In genomic region chr2:156333951-156334495, GRCh38 we compare ENCODE assay signal across 8 cellular contexts. TPM values are rescaled to one million over a fixed set of nuclear protein-coding genes. Genes with fewer than 3 reads are reported as not detected.
A peak's percentile ranks its signal among the peaks of the same experiment; 100 is the strongest.
DNase-seq lines count a peak whose midpoint lies in the region; ATAC-seq and TF ChIP-seq lines count a peak whose summit lies in the region.

No MANE protein-coding gene starts in this region.

- no TSS peak for BruUV-seq in PC-9 (replicated peaks; lab: Mats Ljungman, UMichigan)

- peaks cover 4 to 42% of the 10 kb centered on the region in 2 donors for H3K36me3 Mint-ChIP-seq in CD4-positive, alpha-beta memory T cell
- H3K36me3 Mint-ChIP-seq in activated naive CD8-positive, alpha-beta T cell treated with anti-CD3 and anti-CD28 coated beads, Interleukin-2, amount 50 U/mL, for 24 hours (ENCODE audit: low read depth) = peaks cover 38% of the 10 kb centered on the region

- POLR2A ChIA-PET in CD4-positive, alpha-beta memory T cell (lab: Charles Lee; ENCODE audit: partially characterized antibody) = interaction anchor here (0.6 to 8.9 kb wide), 12 partner anchors 10 to 1543 kb away, joined by 3 to 136 read pairs (median 10); partner anchors contain the start of genes ACVR1 and GPD2
- POLR2A ChIA-PET in PC-9 (lab: Charles Lee; ENCODE audit: unreplicated experiment) = interaction anchor here (0.6 to 0.7 kb wide), 5 partner anchors 134 to 840 kb away, joined by 3 to 12 read pairs (median 6); no protein-coding TSS in a partner anchor

- intact Hi-C loops in CD4-positive, alpha-beta memory T cell (cut with micrococcal nuclease) = loop anchor here (1.0 to 10.0 kb wide), 5 partner anchors 8 to 1563 kb away; partner anchors contain the start of genes ACVR1, ACVR1C and CYTIP
- intact Hi-C loops in PC-9 (cut with micrococcal nuclease; ENCODE audit: unreplicated experiment) = loop anchor here (1.0 to 10.0 kb wide), 9 partner anchors 66 to 957 kb away; no protein-coding TSS in a partner anchor
- intact Hi-C loops in left ventricle myocardium superior (cut with micrococcal nuclease) = no loop called here
- intact Hi-C loops in prostate gland (cut with DNase I) = loop anchor here (2.0 to 5.0 kb wide), 3 partner anchors 65 to 253 kb away; partner anchors contain the start of gene GPD2

- H3K4me3 Mint-ChIP-seq in CD4-positive, alpha-beta memory T cell = peak overlapping the region; percentile 93 to 97 (median 97)
- peak overlapping the region; percentile 91 for H3K4me3 Mint-ChIP-seq in activated naive CD8-positive, alpha-beta T cell treated with anti-CD3 and anti-CD28 coated beads, Interleukin-2, amount 50 U/mL, for 24 hours

- H3K27ac ChIP-seq in CD4-positive, alpha-beta memory T cell (ENCODE audit: low read depth, low read length) = peak overlapping the region; percentile 99
- H3K27ac ChIP-seq in PC-9 = peak overlapping the region; percentile 80
- peak overlapping the region; percentile 99 for H3K27ac ChIP-seq in prostate gland

- peaks cover 15 to 65% (median 34%) of the 10 kb centered on the region in 4 donors for H3K4me1 Mint-ChIP-seq in CD4-positive, alpha-beta memory T cell
- H3K4me1 Mint-ChIP-seq in activated naive CD8-positive, alpha-beta T cell treated with anti-CD3 and anti-CD28 coated beads, Interleukin-2, amount 50 U/mL, for 24 hours = peaks cover 65% of the 10 kb centered on the region

- H3K27ac Mint-ChIP-seq in CD4-positive, alpha-beta memory T cell = peak overlapping the region; percentile 99 to 100 (median 100)
- peak overlapping the region; percentile 99 for H3K27ac Mint-ChIP-seq in activated naive CD8-positive, alpha-beta T cell treated with anti-CD3 and anti-CD28 coated beads, Interleukin-2, amount 50 U/mL, for 24 hours

- H3K36me3 ChIP-seq in CD4-positive, alpha-beta memory T cell (ENCODE audit: insufficient read depth, low read length) = no peaks in the 10 kb centered on the region
- no peaks in the 10 kb centered on the region for H3K36me3 ChIP-seq in PC-9 (ENCODE audit: low read depth)
- H3K36me3 ChIP-seq in prostate gland = no peaks in the 10 kb centered on the region

- peak overlapping the region; percentile 95 for H3K4me2 ChIP-seq in PC-9

- H3K9me2 ChIP-seq in PC-9 (ENCODE audit: insufficient read depth) = no peaks in the 10 kb centered on the region

- peak overlapping the region; percentile 80 for H2AFZ ChIP-seq in PC-9

- no peaks in the 10 kb centered on the region for H3K79me2 ChIP-seq in PC-9 (ENCODE audit: low read depth)

- H3F3A ChIP-seq in PC-9 (ENCODE audit: insufficient read depth, low read depth) = peaks cover 4% of the 10 kb centered on the region

- no peak for TF ChIP-seq POLR2A in prostate gland (IDR thresholded peaks at IDR 0.05)

- DNase-seq in CD4-positive, alpha-beta memory T cell = peak in 1 of 5 donors; percentile 86
- DNase-seq in PC-9 = no peak
- peak; percentile 72 for DNase-seq in activated naive CD8-positive, alpha-beta T cell treated with anti-CD3 and anti-CD28 coated beads, Interleukin-2, amount 50 U/mL, for 24 hours
- peak; percentile 78 for DNase-seq in left ventricle myocardium superior
- peak; percentile 36 for DNase-seq in prostate gland (ENCODE audit: low spot score)
- no peak for DNase-seq in KG1 (lab: John Stamatoyannopoulos, UW)

- no peak for TF ChIP-seq CTCF in PC-9 (conservative IDR thresholded peaks at IDR 0.05)
- TF ChIP-seq CTCF in prostate gland (IDR thresholded peaks at IDR 0.05) = peak in 2 of 4 experiments; percentile 14 to 29

- H3K27me3 Mint-ChIP-seq in CD4-positive, alpha-beta memory T cell = peaks cover 11 to 18% of the 10 kb centered on the region in 2 donors
- peaks cover 12% of the 10 kb centered on the region for H3K27me3 Mint-ChIP-seq in activated naive CD8-positive, alpha-beta T cell treated with anti-CD3 and anti-CD28 coated beads, Interleukin-2, amount 50 U/mL, for 24 hours

- no peaks in the 10 kb centered on the region for H3K9me3 ChIP-seq in CD4-positive, alpha-beta memory T cell (ENCODE audit: control insufficient read depth in 1 of 2, low read length in 2 of 2)
- H3K9me3 ChIP-seq in PC-9 (ENCODE audit: insufficient read depth, low read depth) (no peaks in the 10 kb centered on the region), prostate gland (no peaks in the 10 kb centered on the region)

- peak overlapping the region; percentile 62 to 91 for H3K4me3 ChIP-seq in CD4-positive, alpha-beta memory T cell (ENCODE audit: low read length in 2 of 2)
- H3K4me3 ChIP-seq in PC-9 (peak overlapping the region; percentile 74), prostate gland (peak overlapping the region; percentile 84 to 88)

- CTCF ChIA-PET in CD4-positive, alpha-beta memory T cell (lab: Charles Lee; ENCODE audit: partially characterized antibody) = interaction anchor here (0.6 to 4.2 kb wide), 11 partner anchors 9 to 255 kb away, joined by 3 to 74 read pairs (median 9); partner anchors contain the start of gene GPD2
- CTCF ChIA-PET in PC-9 (lab: Charles Lee) = interaction anchor here (0.5 to 1.0 kb wide), 2 partner anchors 257 to 549 kb away, joined by 3 to 6 read pairs; no protein-coding TSS in a partner anchor

- under 1% methylated on average over 37 of the region's 48 CpGs for WGBS in prostate gland

- H3K27me3 ChIP-seq in CD4-positive, alpha-beta memory T cell (ENCODE audit: insufficient read depth, low read length) = no peaks in the 10 kb centered on the region
- H3K27me3 ChIP-seq in PC-9 (ENCODE audit: insufficient read depth, low read depth) (no peaks in the 10 kb centered on the region), prostate gland (replicated peaks; ENCODE audit: insufficient read depth) (no peaks in the 10 kb centered on the region)

- peaks cover 39% of the 10 kb centered on the region for H3K4me1 ChIP-seq in CD4-positive, alpha-beta memory T cell (ENCODE audit: insufficient read depth, low read length)
- H3K4me1 ChIP-seq in PC-9 (replicated peaks; ENCODE audit: insufficient read depth) (peaks cover 11% of the 10 kb centered on the region), prostate gland (replicated peaks) (no peaks in the 10 kb centered on the region)

- ATAC-seq in GM19025 (IDR thresholded peaks at IDR 0.05; ENCODE audit: low read depth, unreplicated experiment) = peak; percentile 36
- peak; percentile 42 for ATAC-seq in HG03159 (IDR thresholded peaks at IDR 0.05; ENCODE audit: unreplicated experiment)
- ATAC-seq in activated naive CD8-positive, alpha-beta T cell treated with anti-CD3 and anti-CD28 coated beads, Interleukin-2, amount 50 U/mL, for 24 hours = peak; percentile 20
- peak; percentile 57 for ATAC-seq in left ventricle myocardium superior

- H3K9me3 Mint-ChIP-seq in CD4-positive, alpha-beta memory T cell = peaks cover 0 to 4% (median 0%) of the 10 kb centered on the region in 8 donors
- no peaks in the 10 kb centered on the region for H3K9me3 Mint-ChIP-seq in activated naive CD8-positive, alpha-beta T cell treated with anti-CD3 and anti-CD28 coated beads, Interleukin-2, amount 50 U/mL, for 24 hours

- H4K20me1 ChIP-seq in PC-9 (ENCODE audit: insufficient read depth) = no peaks in the 10 kb centered on the region

RNA-seq across cellular contexts. Expression of gene NR4A2, which starts 1.5 kb away (rescaled TPM):
- total RNA-seq in CD4-positive, alpha-beta memory T cell = 1 to 10 TPM; 2.1 TPM
- 10 to 100 TPM in 1 of 2 donors, 1 to 10 TPM in 1; 9.4 to 18.3 TPM for polyA plus RNA-seq in CD4-positive, alpha-beta memory T cell
- 2.3 and 3.0 TPM in 2 replicates for total RNA-seq in PC-9 (2021)
- total RNA-seq in left ventricle myocardium superior = 1.4 TPM
- 1 to 10 TPM; 2.3 to 4.5 TPM for total RNA-seq in prostate gland

Comparison
In these comparisons a context has a peak if more than half of its experiments do, and no peak if none do; other contexts are left out.
1. DNase-seq: peak in activated naive CD8-positive, alpha-beta T cell treated with anti-CD3 and anti-CD28 coated beads, Interleukin-2, amount 50 U/mL, for 24 hours (single experiment), left ventricle myocardium superior (single experiment) and prostate gland (single experiment); none in PC-9 (0 of 2) and KG1 (single experiment).
2. Peak in every context shown above with its lines, with median percentiles within 50 percentile points of each other: H3K27ac ChIP-seq, H3K4me3 ChIP-seq and ATAC-seq.